8 cellular contexts compared by ENCODE assay signal in genomic region chr2:61538179-61538919, GRCh38. TPM values are rescaled to one million over a fixed set of nuclear protein-coding genes. Genes with fewer than 3 reads are reported as not detected.
DNase-seq lines count a peak whose midpoint lies in the region; ATAC-seq and TF ChIP-seq lines count a peak whose summit lies in the region.

Gene XPO1, minus strand, starts transcription at chr2:61538356. Its CDS starts 4,459 bp downstream, at chr2:61533897.

- ATAC-seq in RWPE2 (ENCODE audit: low read depth) (peak; percentile 87), natural killer cell (peak; percentile 77 to 92 (median 83))

- H3K9me3 ChIP-seq in RWPE2 (ENCODE audit: severe bottlenecking): no peaks in the 10 kb centered on the region

- H3K27ac ChIP-seq in RWPE2 (ENCODE audit: poor library complexity, severe bottlenecking): peak within 1 kb of the TSS; percentile 97

- H3K4me1 Mint-ChIP-seq in activated T-helper 2 cell treated with anti-CD3 and anti-CD28 coated beads, Interferon-gamma antibody, Interleukin-2, Interleukin-4, amounts not matched to agents 10 μg/mL and 5 μg/mL and 100 μg/mL, durations not matched to agents 14 hours and 24 hours and 36 hours (ENCODE audit: low read depth): peaks cover 23% of the 10 kb centered on the region
- H3K4me1 Mint-ChIP-seq in natural killer cell: peaks cover 39 to 45% of the 10 kb centered on the region in 2 donors

- peak within 1 kb of the TSS; percentile 42 for H3K4me3 ChIP-seq in RWPE2 (ENCODE audit: severe bottlenecking)
- peak within 1 kb of the TSS; percentile 96 for H3K4me3 ChIP-seq in fibroblast of mammary gland (ENCODE audit: control insufficient read depth, low read depth, low read length)

- peaks cover 32% of the 10 kb centered on the region for H3K36me3 Mint-ChIP-seq in activated T-helper 2 cell treated with anti-CD3 and anti-CD28 coated beads, Interferon-gamma antibody, Interleukin-2, Interleukin-4, amounts not matched to agents 10 μg/mL and 5 μg/mL and 100 μg/mL, durations not matched to agents 14 hours and 24 hours and 36 hours (ENCODE audit: low read depth)
- H3K36me3 Mint-ChIP-seq in natural killer cell: peaks cover 7% of the 10 kb centered on the region

- H3K27ac Mint-ChIP-seq in activated T-helper 2 cell treated with anti-CD3 and anti-CD28 coated beads, Interferon-gamma antibody, Interleukin-2, Interleukin-4, amounts not matched to agents 10 μg/mL and 5 μg/mL and 100 μg/mL, durations not matched to agents 14 hours and 24 hours and 36 hours: peak within 1 kb of the TSS; percentile 100
- H3K27ac Mint-ChIP-seq in natural killer cell: peak within 1 kb of the TSS; percentile 90 to 99

- DNase-seq in EH (ENCODE audit: low read depth) (peak; percentile 99), H4 (ENCODE audit: low spot score) (peak; percentile 98), LoVo (ENCODE audit: low spot score) (peak; percentile 98), RWPE2 (ENCODE audit: low spot score) (peak; percentile 99), fibroblast of mammary gland (ENCODE audit: low read depth) (peak; percentile 99), natural killer cell (peak; percentile 98)
- DNase-seq in activated T-helper 2 cell treated with anti-CD3 and anti-CD28 coated beads, Interferon-gamma antibody, Interleukin-2, Interleukin-4, amounts not matched to agents 10 μg/mL and 5 μg/mL and 100 μg/mL, durations not matched to agents 14 hours and 24 hours and 36 hours (ENCODE audit: low spot score): peak; percentile 99
- DNase-seq in stimulated activated naive CD4-positive, alpha-beta T cell treated with Interleukin-2 at 50 U/mL for 16 hours (lab: John Stamatoyannopoulos, UW): peak; percentile 100

- H3K27me3 ChIP-seq in RWPE2 (ENCODE audit: insufficient read depth, poor library complexity, severe bottlenecking): no peaks in the 10 kb centered on the region

- no peaks in the 10 kb centered on the region for H3K27me3 Mint-ChIP-seq in activated T-helper 2 cell treated with anti-CD3 and anti-CD28 coated beads, Interferon-gamma antibody, Interleukin-2, Interleukin-4, amounts not matched to agents 10 μg/mL and 5 μg/mL and 100 μg/mL, durations not matched to agents 14 hours and 24 hours and 36 hours (ENCODE audit: low read depth)
- no peaks in the 10 kb centered on the region for H3K27me3 Mint-ChIP-seq in natural killer cell (ENCODE audit: low read depth in 2 of 2)

- peaks cover 29% of the 10 kb centered on the region for H3K4me1 ChIP-seq in RWPE2 (ENCODE audit: insufficient read depth, poor library complexity, severe bottlenecking)

- TF ChIP-seq CTCF in RWPE2 (IDR thresholded peaks at IDR 0.05; ENCODE audit: poor library complexity, severe bottlenecking) (no peak), fibroblast of mammary gland (conservative IDR thresholded peaks at IDR 0.05; ENCODE audit: control insufficient read depth, insufficient read depth, low read depth, low read length) (no peak), natural killer cell (IDR thresholded peaks at IDR 0.05) (no peak)

- peaks cover 33% of the 10 kb centered on the region for H3K36me3 ChIP-seq in RWPE2 (ENCODE audit: low read depth)

- peak within 1 kb of the TSS; percentile 99 for H3K4me3 Mint-ChIP-seq in activated T-helper 2 cell treated with anti-CD3 and anti-CD28 coated beads, Interferon-gamma antibody, Interleukin-2, Interleukin-4, amounts not matched to agents 10 μg/mL and 5 μg/mL and 100 μg/mL, durations not matched to agents 14 hours and 24 hours and 36 hours (ENCODE audit: low read depth)
- H3K4me3 Mint-ChIP-seq in natural killer cell: peak within 1 kb of the TSS; percentile 100

- no peaks in the 10 kb centered on the region for H3K9me3 Mint-ChIP-seq in activated T-helper 2 cell treated with anti-CD3 and anti-CD28 coated beads, Interferon-gamma antibody, Interleukin-2, Interleukin-4, amounts not matched to agents 10 μg/mL and 5 μg/mL and 100 μg/mL, durations not matched to agents 14 hours and 24 hours and 36 hours
- no peaks in the 10 kb centered on the region for H3K9me3 Mint-ChIP-seq in natural killer cell

- intact Hi-C loops in activated T-helper 2 cell treated with anti-CD3 and anti-CD28 coated beads, Interferon-gamma antibody, Interleukin-2, Interleukin-4, amounts not matched to agents 10 μg/mL and 5 μg/mL and 100 μg/mL, durations not matched to agents 14 hours and 24 hours and 36 hours (cut with micrococcal nuclease): loop anchor here (1.0 to 5.0 kb wide), 11 partner anchors 67 to 659 kb away; partner anchors contain the start of genes B3GNT2, CCT4, PEX13 and REL
- intact Hi-C loops in natural killer cell (cut with micrococcal nuclease): loop anchor here (1.0 to 10.0 kb wide), 4 partner anchors 67 to 316 kb away; partner anchors contain the start of genes FAM161A and USP34

RNA-seq across cellular contexts. Expression of gene XPO1, which starts in this region (rescaled TPM):
- 117 and 122 TPM in 2 replicates for total RNA-seq in H4 (2014; rRNA removed; shearing (Covaris generic))
- total RNA-seq in activated T-helper 2 cell treated with anti-CD3 and anti-CD28 coated beads, Interferon-gamma antibody, Interleukin-2, Interleukin-4, amounts not matched to agents 10 μg/mL and 5 μg/mL and 100 μg/mL, durations not matched to agents 14 hours and 24 hours and 36 hours: 218 and 221 TPM in 2 replicates
- total RNA-seq in natural killer cell: 100 to 1,000 TPM; 120 to 157 (median 137) TPM

Comparison
In these comparisons a context has a peak if more than half of its experiments do, and no peak if none do; other contexts are left out.
1. Peak in every context shown above with its lines: DNase-seq, ATAC-seq, H3K4me3 ChIP-seq and H3K27ac ChIP-seq.